Comparison of ENCODE assay signal across 21 cellular contexts in the genomic region with DNA sequence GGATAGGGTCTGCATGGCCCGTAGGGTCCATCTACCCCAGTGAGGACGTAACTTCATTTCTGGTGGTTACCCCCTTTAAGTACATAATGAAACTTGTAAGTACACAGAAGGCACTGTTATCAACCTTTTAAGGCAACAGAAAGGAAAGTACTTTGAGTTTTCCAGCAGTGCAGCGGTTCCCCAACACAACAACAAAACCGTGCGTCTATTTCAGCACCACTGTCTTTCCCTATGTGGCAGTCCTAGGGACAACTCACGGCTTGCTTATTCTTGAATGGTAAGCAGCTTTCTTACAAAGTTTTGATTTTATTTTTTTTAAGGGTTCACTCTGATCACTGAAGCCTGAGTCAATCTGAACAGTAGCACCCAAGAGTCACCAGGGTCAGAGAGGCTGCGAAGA. TPM values are rescaled to one million over a fixed set of nuclear protein-coding genes. Genes with fewer than 3 reads are reported as not detected.
DNase-seq lines count a peak whose midpoint lies in the region; ATAC-seq and TF ChIP-seq lines count a peak whose summit lies in the region.
"Had no signal": no experiment of that assay in that cellular context is flagged by ENCODE, and none has a peak within 500 bp of the region (broad histone marks: within the 10 kb centered on the region; RNA-seq: fewer than 3 reads in every experiment).

No MANE protein-coding gene starts in this region.

- no peaks in the 10 kb centered on the region for H3K9me3 Mint-ChIP-seq in activated naive CD8-positive, alpha-beta T cell (ENCODE audit: low read depth)
- H3K9me3 Mint-ChIP-seq in activated naive CD8-positive, alpha-beta T cell treated with anti-CD3 and anti-CD28 coated beads, Interleukin-2, amount 50 U/mL, for 24 hours: peaks cover 12% of the 10 kb centered on the region
- H3K9me3 Mint-ChIP-seq in naive thymus-derived CD8-positive, alpha-beta T cell: peaks cover 0 to 4% (median 0%) of the 10 kb centered on the region in 9 donors
- H3K9me3 Mint-ChIP-seq: immature natural killer cell had no signal

- no peak overlapping the region for H3K4me3 Mint-ChIP-seq in activated naive CD8-positive, alpha-beta T cell
- H3K4me3 Mint-ChIP-seq in activated naive CD8-positive, alpha-beta T cell treated with anti-CD3 and anti-CD28 coated beads, Interleukin-2, amount 50 U/mL, for 24 hours: no peak overlapping the region
- no peak overlapping the region for H3K4me3 Mint-ChIP-seq in naive thymus-derived CD8-positive, alpha-beta T cell
- H3K4me3 Mint-ChIP-seq: activated naive CD8-positive, alpha-beta T cell treated with anti-CD3 and anti-CD28 coated beads, Interleukin-2, amount 10 ng/mL, durations not matched to agents 7 days and 5 days; activated T-helper 1 cell treated with anti-CD3 and anti-CD28 coated beads, Interleukin-12 subunit alpha, Interleukin-12 subunit beta, Interleukin-2, Interleukin-4 antibody, amounts not matched to agents 30 ng/mL and 10 ng/mL and 1 ng/mL, durations not matched to agents 14 hours and 24 hours and 36 hours had no signal

- no peaks in the 10 kb centered on the region for H3K9me3 ChIP-seq in fibroblast of lung (ENCODE audit: control insufficient read depth, insufficient read depth, low read depth, low read length)
- H3K9me3 ChIP-seq: mucosa of descending colon, upper lobe of left lung had no signal

- H3K79me2 ChIP-seq in fibroblast of lung (ENCODE audit: control insufficient read depth, insufficient read depth, low read length): no peaks in the 10 kb centered on the region

- H3K4me2 ChIP-seq in fibroblast of lung (ENCODE audit: extremely low read depth, insufficient read depth, low read length): peak overlapping the region; percentile 49

- H3K4me3 ChIP-seq in fibroblast of lung (replicated peaks in 1 of 4; ENCODE audit: control extremely low read depth in 1 of 4, insufficient read depth in 1 of 4, low read depth in 3 of 4, low read length in 4 of 4): no peak overlapping the region
- H3K4me3 ChIP-seq: K562, mucosa of descending colon, upper lobe of left lung had no signal

- H3K27ac Mint-ChIP-seq in activated naive CD8-positive, alpha-beta T cell: peak overlapping the region; percentile 58
- no peak overlapping the region for H3K27ac Mint-ChIP-seq in activated naive CD8-positive, alpha-beta T cell treated with anti-CD3 and anti-CD28 coated beads, Interleukin-2, amount 50 U/mL, for 24 hours
- peak overlapping the region in 7 of 10 donors; percentile 22 to 74 (median 48) for H3K27ac Mint-ChIP-seq in naive thymus-derived CD8-positive, alpha-beta T cell
- H3K27ac Mint-ChIP-seq: activated T-helper 1 cell treated with anti-CD3 and anti-CD28 coated beads, Interleukin-12 subunit alpha, Interleukin-12 subunit beta, Interleukin-2, Interleukin-4 antibody, amounts not matched to agents 30 ng/mL and 10 ng/mL and 1 ng/mL, durations not matched to agents 14 hours and 24 hours and 36 hours had no signal

- H3K27ac ChIP-seq in fibroblast of lung (ENCODE audit: insufficient read depth, low read length): no peak overlapping the region
- H3K27ac ChIP-seq: C4-2B, epithelial cell of prostate, upper lobe of left lung had no signal

- ATAC-seq in activated naive CD8-positive, alpha-beta T cell treated with anti-CD3 and anti-CD28 coated beads, Interleukin-2, amount 50 U/mL, for 24 hours: no peak
- ATAC-seq in naive thymus-derived CD8-positive, alpha-beta T cell: no peak
- ATAC-seq in HG02938 (IDR thresholded peaks at IDR 0.05; ENCODE audit: unreplicated experiment): no peak
- ATAC-seq: K562, mucosa of descending colon had no signal

- H3K9ac ChIP-seq in fibroblast of lung (ENCODE audit: insufficient read depth, low read length): no peak overlapping the region

- no peaks in the 10 kb centered on the region for H3K27me3 Mint-ChIP-seq in activated naive CD8-positive, alpha-beta T cell
- no peaks in the 10 kb centered on the region for H3K27me3 Mint-ChIP-seq in activated naive CD8-positive, alpha-beta T cell treated with anti-CD3 and anti-CD28 coated beads, Interleukin-2, amount 50 U/mL, for 24 hours
- H3K27me3 Mint-ChIP-seq in naive thymus-derived CD8-positive, alpha-beta T cell: no peaks in the 10 kb centered on the region
- H3K27me3 Mint-ChIP-seq: activated naive CD8-positive, alpha-beta T cell treated with anti-CD3 and anti-CD28 coated beads, Interleukin-2, amount 10 ng/mL, durations not matched to agents 7 days and 5 days had no signal

- H3K4me1 ChIP-seq in fibroblast of lung (ENCODE audit: control insufficient read depth, extremely low read depth, insufficient read depth, low read length): peaks cover 5% of the 10 kb centered on the region

- peaks cover 69% of the 10 kb centered on the region for H3K4me1 Mint-ChIP-seq in activated naive CD8-positive, alpha-beta T cell (ENCODE audit: low read depth)
- H3K4me1 Mint-ChIP-seq in activated naive CD8-positive, alpha-beta T cell treated with anti-CD3 and anti-CD28 coated beads, Interleukin-2, amount 50 U/mL, for 24 hours: peaks cover 69% of the 10 kb centered on the region
- H3K4me1 Mint-ChIP-seq in naive thymus-derived CD8-positive, alpha-beta T cell: peaks cover 27 to 90% (median 58%) of the 10 kb centered on the region in 4 donors

- TF ChIP-seq CTCF in fibroblast of lung (conservative IDR thresholded peaks at IDR 0.05 in 1 of 2, IDR thresholded peaks at IDR 0.05 in 1 of 2; ENCODE audit: low read depth in 1 of 2, low read length in 2 of 2): no peak

- no peak for DNase-seq in activated naive CD8-positive, alpha-beta T cell treated with anti-CD3 and anti-CD28 coated beads, Interleukin-2, amount 50 U/mL, for 24 hours
- DNase-seq in fibroblast of lung (ENCODE audit: low read depth in 2 of 2) (no peak), pons (ENCODE audit: low spot score) (no peak), GOT3 (lab: John Stamatoyannopoulos, UW) (no peak), DMS53 (lab: John Stamatoyannopoulos, UW) (no peak)
- DNase-seq in naive thymus-derived CD8-positive, alpha-beta T cell: no peak
- DNase-seq: activated CD4-positive, CD25-positive, alpha-beta regulatory T cell treated with anti-CD3 and anti-CD28 coated beads, Interleukin-2, amount 50 U/mL, for 72 hours; activated naive CD8-positive, alpha-beta T cell treated with anti-CD3 and anti-CD28 coated beads, Interleukin-2, amount 10 ng/mL, durations not matched to agents 7 days and 5 days; HCEC 1CT; immature natural killer cell; mucosa of descending colon; NCI-H2029; NCI-H226; NCI-H774; upper lobe of left lung had no signal

- no peaks in the 10 kb centered on the region for H3K36me3 ChIP-seq in fibroblast of lung (ENCODE audit: control insufficient read depth, insufficient read depth, low read length)
- H3K36me3 ChIP-seq: upper lobe of left lung had no signal

- H2AFZ ChIP-seq in fibroblast of lung (ENCODE audit: low read length): no peak overlapping the region

- H4K20me1 ChIP-seq in fibroblast of lung (ENCODE audit: control insufficient read depth, extremely low read depth, insufficient read depth, low read length): no peaks in the 10 kb centered on the region

- H3K36me3 Mint-ChIP-seq in activated naive CD8-positive, alpha-beta T cell: peaks cover 9% of the 10 kb centered on the region
- H3K36me3 Mint-ChIP-seq in activated naive CD8-positive, alpha-beta T cell treated with anti-CD3 and anti-CD28 coated beads, Interleukin-2, amount 50 U/mL, for 24 hours (ENCODE audit: low read depth): peaks cover 30% of the 10 kb centered on the region
- H3K36me3 Mint-ChIP-seq in naive thymus-derived CD8-positive, alpha-beta T cell: peaks cover 0 to 13% (median 7%) of the 10 kb centered on the region in 3 donors
- H3K36me3 Mint-ChIP-seq: immature natural killer cell had no signal

- POLR2A ChIA-PET in naive thymus-derived CD8-positive, alpha-beta T cell (lab: Charles Lee): no interaction called here

- H3K27me3 ChIP-seq in fibroblast of lung (ENCODE audit: control insufficient read depth, insufficient read depth, low read length): no peaks in the 10 kb centered on the region
- H3K27me3 ChIP-seq: upper lobe of left lung had no signal

RNA-seq across cellular contexts. Expression of a gene that starts 46.3 kb away (rescaled TPM):
- total RNA-seq in fibroblast of lung: 27.5 and 27.9 TPM in 2 replicates
- polyA plus RNA-seq in fibroblast of lung: 22.5 and 33.3 TPM in 2 replicates
- 14.4 and 26.1 TPM in 2 replicates for polyA plus RNA-seq in fibroblast of lung (2012)
- polyA minus RNA-seq in fibroblast of lung (ENCODE audit: low replicate concordance): 118 and 136 TPM in 2 replicates
- total RNA-seq in naive thymus-derived CD8-positive, alpha-beta T cell: 100 to 1,000 TPM; 125 to 141 TPM
- polyA plus RNA-seq in naive thymus-derived CD8-positive, alpha-beta T cell: 100 to 1,000 TPM; 107 to 148 (median 116) TPM
